ENCODE assay signal across 8 cellular contexts in genomic region chr10:84008878-84009277, GRCh38.
DNase-seq lines count a peak whose midpoint lies in the region; ATAC-seq and TF ChIP-seq lines count a peak whose summit lies in the region.

No MANE protein-coding gene starts in this region.

- TF ChIP-seq POLR2A in erythroblast (IDR thresholded peaks at IDR 0.05; ENCODE audit: low read length), result no peak

- in situ Hi-C loops in SK-MEL-5 (cut with HindIII; ENCODE audit: low pct_unique_long_range_greater_than_20kb, low sequenced_read_pairs), result no loop called here

- DNase-seq in 8988T, result peak; percentile 23
- DNase-seq in GM03348 (ENCODE audit: low spot score), result peak; percentile 17
- DNase-seq in SK-MEL-5 (ENCODE audit: low read depth, low spot score), result peak; percentile 56
- DNase-seq in erythroblast (lab: John Stamatoyannopoulos, UW), result peak; percentile 29 to 59
- DNase-seq in stimulated activated CD8-positive, alpha-beta memory T cell treated with anti-CD3 and anti-CD28 coated beads, Interleukin-4, amount 100 ng/mL, for 24 hours (ENCODE audit: low read depth), result peak; percentile 7
- no peak for DNase-seq in dedifferentiated amniotic fluid mesenchymal stem cell (ENCODE audit: extremely low spot score)
- DNase-seq in OCI-M2 (lab: John Stamatoyannopoulos, UW; ENCODE audit: unreplicated experiment), result no peak

- ATAC-seq in HG02938 (IDR thresholded peaks at IDR 0.05; ENCODE audit: unreplicated experiment), result peak; percentile 63

Comparison
In these comparisons a context has a peak if more than half of its experiments do, and no peak if none do; other contexts are left out.
1. DNase-seq: peak in 8988T (single experiment), GM03348 (single experiment), SK-MEL-5 (single experiment), erythroblast (2 of 2) and stimulated activated CD8-positive, alpha-beta memory T cell treated with anti-CD3 and anti-CD28 coated beads, Interleukin-4, amount 100 ng/mL, for 24 hours (single experiment); none in dedifferentiated amniotic fluid mesenchymal stem cell (single experiment) and OCI-M2 (single experiment).